In genomic region chr13:98846991-98847390, GRCh38 we compare ENCODE assay signal across 16 cellular contexts.
DNase-seq lines count a peak whose midpoint lies in the region; ATAC-seq, FAIRE-seq and TF ChIP-seq lines count a peak whose summit lies in the region.
"Had no signal": no experiment of that assay in that cellular context is flagged by ENCODE, and none has a peak within 500 bp of the region (broad histone marks: within the 10 kb centered on the region; RNA-seq: fewer than 3 reads in every experiment).

No MANE protein-coding gene starts in this region.

- no peak for TF ChIP-seq RAD21 in HepG2 (CRISPR knock-in tag; IDR thresholded peaks at IDR 0.05)

- no TSS peak for BruUV-seq in HepG2 (replicated peaks; lab: Mats Ljungman, UMichigan)

- no peak overlapping the region for H3K4me3 ChIP-seq in HepG2 (replicated peaks in 1 of 3; ENCODE audit: insufficient read depth in 1 of 3, low read depth in 2 of 3, low read length in 3 of 3)
- H3K4me3 ChIP-seq in right lobe of liver = no peak overlapping the region
- H3K4me3 ChIP-seq in heart left ventricle = no peak overlapping the region
- H3K4me3 ChIP-seq: GM12878, GM23338 had no signal

- H3K4me2 ChIP-seq in HepG2 (ENCODE audit: low read depth, low read length) = no peak overlapping the region
- H3K4me2 ChIP-seq: GM23338 had no signal

- ATAC-seq in HepG2 (no peak), right lobe of liver (no peak), heart left ventricle (no peak)
- ATAC-seq: CD8-positive, alpha-beta T cell had no signal

- TF ChIP-seq CTCF in HepG2 (CRISPR knock-in tag; IDR thresholded peaks at IDR 0.05) (no peak), right lobe of liver (IDR thresholded peaks at IDR 0.05) (no peak), heart left ventricle (IDR thresholded peaks at IDR 0.05) (no peak)

- H3K9me3 ChIP-seq in HepG2 (ENCODE audit: low read length) = no peaks in the 10 kb centered on the region
- no peaks in the 10 kb centered on the region for H3K9me3 ChIP-seq in right lobe of liver
- no peaks in the 10 kb centered on the region for H3K9me3 ChIP-seq in heart left ventricle
- H3K9me3 ChIP-seq: Caco-2 had no signal

- CTCF ChIA-PET in HepG2 (lab: Yijun Ruan, JAX; ENCODE audit: low intra/inter-chr PET ratio, low total read pairs) = no interaction called here

- H3K27ac ChIP-seq in HepG2 (ENCODE audit: extremely low read length, insufficient read depth, low read length) (no peak overlapping the region), right lobe of liver (no peak overlapping the region), heart left ventricle (no peak overlapping the region)
- H3K27ac ChIP-seq: 22Rv1 had no signal

- H4K20me1 ChIP-seq in HepG2 (ENCODE audit: insufficient read depth, low read length) = no peaks in the 10 kb centered on the region

- no peak for FAIRE-seq in HepG2 (lab: Jason Lieb, UNC)
- FAIRE-seq: A204.1, GM12878, GM19239 had no signal

- H3K4me1 ChIP-seq in HepG2 (ENCODE audit: insufficient read depth, low read length) (peaks cover 8% of the 10 kb centered on the region), right lobe of liver (no peaks in the 10 kb centered on the region), heart left ventricle (peaks cover 0 to 9% (median 0%) of the 10 kb centered on the region in 12 donors)

- no peak for TF ChIP-seq EP300 in HepG2 (IDR thresholded peaks at IDR 0.05; ENCODE audit: low read depth in 2 of 2, low read length in 2 of 2)
- no peak for TF ChIP-seq EP300 in HepG2 (CRISPR knock-in tag; IDR thresholded peaks at IDR 0.05; ENCODE audit: borderline replicate concordance)

- H3K27me3 ChIP-seq in HepG2 (ENCODE audit: control insufficient read depth in 1 of 2, insufficient read depth in 2 of 2, low read length in 2 of 2) (no peaks in the 10 kb centered on the region; a peak in 1 of 5 replicates), right lobe of liver (no peaks in the 10 kb centered on the region), heart left ventricle (no peaks in the 10 kb centered on the region)

- 41% methylated on average over 4 of the region's 4 CpGs for WGBS in HepG2 (ENCODE audit: low lambda C conversion rate)
- WGBS in right lobe of liver (ENCODE audit: insufficient coverage, low coverage, low lambda C conversion rate, missing lambda C conversion rate) = 86% methylated on average over 4 of the region's 4 CpGs
- 93 to 96% (median 94%) methylated on average over 4 of the region's 4 CpGs for WGBS in heart left ventricle, 4 donors

- POLR2A ChIA-PET in HepG2 (lab: Yijun Ruan, JAX) = no interaction called here

- DNase-seq in HepG2 (ENCODE audit: low spot score) (no peak), right lobe of liver (no peak), inferior parietal cortex (ENCODE audit: extremely low spot score) (peak; percentile 51), superior temporal gyrus (ENCODE audit: extremely low spot score) (peak; percentile 55), erythroblast (lab: John Stamatoyannopoulos, UW) (no peak), heart left ventricle (no peak)
- DNase-seq: Caco-2; CD8-positive, alpha-beta T cell; DMS153; DND-41; GDM1 had no signal

- no peaks in the 10 kb centered on the region for H3K36me3 ChIP-seq in HepG2 (replicated peaks in 1 of 2; ENCODE audit: control insufficient read depth in 1 of 2, insufficient read depth in 2 of 2, low read length in 2 of 2)
- H3K36me3 ChIP-seq in right lobe of liver = no peaks in the 10 kb centered on the region
- H3K36me3 ChIP-seq in heart left ventricle = peaks cover 0 to 94% (median 62%) of the 10 kb centered on the region in 9 donors

- TF ChIP-seq POLR2A in HepG2 (IDR thresholded peaks at IDR 0.05; ENCODE audit: insufficient read depth in 1 of 2, low read depth in 2 of 2, low read length in 2 of 2) (no peak), right lobe of liver (IDR thresholded peaks at IDR 0.05) (no peak), erythroblast (IDR thresholded peaks at IDR 0.05; ENCODE audit: low read length) (no peak), heart left ventricle (IDR thresholded peaks at IDR 0.05) (no peak)

- no peaks in the 10 kb centered on the region for H3K79me2 ChIP-seq in HepG2 (ENCODE audit: insufficient read depth, low read length)

- in situ Hi-C loops in HepG2 (cut with HindIII; ENCODE audit: extremely low pct_ligation_motif_present, low pct_unique_long_range_greater_than_20kb) = loop anchor here (10.0 kb wide), 1 partner anchor 382 kb away; no protein-coding TSS in a partner anchor

- H3K9ac ChIP-seq in HepG2 (ENCODE audit: insufficient read depth, low read depth, low read length) = no peak overlapping the region

- H2AFZ ChIP-seq in HepG2 (ENCODE audit: low read length) = no peak overlapping the region
- H2AFZ ChIP-seq: GM23338 had no signal

- intact Hi-C loops in HepG2 (cut with micrococcal nuclease; ENCODE audit: unreplicated experiment) = loop anchor here (10.0 kb wide), 2 partner anchors 272 to 642 kb away; partner anchors contain the start of gene STK24
- intact Hi-C loops in right lobe of liver (cut with DNase I) = no loop called here
- intact Hi-C loops in heart left ventricle (cut with DNase I) = loop anchor here in 7 of 10 donors (5.0 to 10.0 kb wide), 5 partner anchors 172 to 992 kb away; no protein-coding TSS in a partner anchor

TF ChIP-seq in HepG2, 621 proteins besides CTCF, POLR2A, EP300 and RAD21:
- TF ChIP-seq SP1 (IDR thresholded peaks at IDR 0.05) = no peak
- no peak for TF ChIP-seq SP1 (CRISPR knock-in tag; IDR thresholded peaks at IDR 0.05)
- TF ChIP-seq ZSCAN30 (CRISPR knock-in tag; IDR thresholded peaks at IDR 0.05) = no peak
- TF ChIP-seq CREB1 (IDR thresholded peaks at IDR 0.05) = 0 out of 2 replicates have a peak, but pooled peaks have one; percentile 39
- TF ChIP-seq CREB1 (CRISPR knock-in tag; IDR thresholded peaks at IDR 0.05) = no peak
- no peak for TF ChIP-seq GRHL1 (CRISPR knock-in tag; conservative IDR thresholded peaks at IDR 0.05)
- TF ChIP-seq ZNF703 (CRISPR knock-in tag; IDR thresholded peaks at IDR 0.05; ENCODE audit: borderline replicate concordance) = no peak
- no peak for TF ChIP-seq IKZF4 (CRISPR knock-in tag; IDR thresholded peaks at IDR 0.05; ENCODE audit: borderline replicate concordance, low read depth, not compliant biosample characterization)
- TF ChIP-seq ZNF605 (CRISPR knock-in tag; IDR thresholded peaks at IDR 0.05) = no peak
TF ChIP-seq in HepG2: peak in this region for 1.

Comparison
In these comparisons a context has a peak if more than half of its experiments do, and no peak if none do; other contexts are left out.
1. intact Hi-C loops: an anchor here in HepG2 (10.0 kb wide) and heart left ventricle (5.0 to 10.0 kb wide); none called in right lobe of liver.
2. DNase-seq: peak in inferior parietal cortex (single experiment) and superior temporal gyrus (single experiment); none in HepG2 (single experiment), right lobe of liver (0 of 3), erythroblast (0 of 2) and heart left ventricle (0 of 5).